In the genomic region with DNA sequence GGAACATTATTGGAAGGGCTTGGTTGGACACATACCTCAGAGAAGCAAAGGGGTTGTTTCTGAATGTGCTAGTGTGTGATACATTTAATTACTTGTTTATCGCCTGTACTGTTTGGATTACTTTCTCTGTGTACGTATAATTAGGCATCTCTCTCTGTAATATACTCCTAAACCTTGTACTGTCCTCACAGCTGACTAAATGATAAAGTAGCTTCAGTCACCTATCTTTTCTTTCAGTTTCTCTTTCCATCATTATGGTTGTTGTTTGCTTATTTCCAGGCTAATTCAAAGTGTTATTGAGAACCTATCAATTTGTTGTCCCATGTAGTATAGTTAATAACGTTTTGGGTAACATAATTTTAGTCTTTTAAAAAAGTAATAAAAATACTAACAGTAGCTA, we compare ENCODE assay signal across 17 cellular contexts. TPM values are rescaled to one million over a fixed set of nuclear protein-coding genes. Genes with fewer than 3 reads are reported as not detected.
A peak's percentile ranks its signal among the peaks of the same experiment; 100 is the strongest.
DNase-seq lines count a peak whose midpoint lies in the region; ATAC-seq and TF ChIP-seq lines count a peak whose summit lies in the region.
"Had no signal": no experiment of that assay in that cellular context is flagged by ENCODE, and none has a peak within 500 bp of the region (broad histone marks: within the 10 kb centered on the region; RNA-seq: fewer than 3 reads in every experiment).

No MANE protein-coding gene starts in this region.

- no peak overlapping the region for H3K4me3 ChIP-seq in CD8-positive, alpha-beta T cell (ENCODE audit: low read depth, low read length)
- H3K4me3 ChIP-seq in endodermal cell (ENCODE audit: low read length), result peak overlapping the region; percentile 43
- H3K4me3 ChIP-seq: uterus had no signal

- no peak overlapping the region for H3K27ac Mint-ChIP-seq in CD8-positive, alpha-beta T cell
- H3K27ac Mint-ChIP-seq in endodermal cell, result peak overlapping the region; percentile 15
- H3K27ac Mint-ChIP-seq: HFFc6 had no signal

- POLR2A ChIA-PET in CD8-positive, alpha-beta T cell (lab: Charles Lee), result no interaction called here

- no peak for TF ChIP-seq CTCF in CD8-positive, alpha-beta T cell (IDR thresholded peaks at IDR 0.05)
- no peak for TF ChIP-seq CTCF in endodermal cell (conservative IDR thresholded peaks at IDR 0.05)

- 94% methylated on average over 2 of the region's 3 CpGs; no CpG with 5 or more reads in 1 of the 2 experiments for WGBS in endodermal cell (ENCODE audit: insufficient coverage in 1 of 2, insufficient read length in 1 of 2), 2 experiments

- H3K9ac ChIP-seq in endodermal cell (ENCODE audit: extremely low read depth, low read length, poor library complexity, severe bottlenecking), result peak overlapping the region; percentile 9

- no peak for DNase-seq in CD8-positive, alpha-beta T cell
- DNase-seq in endodermal cell (no peak), NCI-H2171 (lab: John Stamatoyannopoulos, UW) (no peak), NCI-H2196 (lab: John Stamatoyannopoulos, UW; ENCODE audit: unreplicated experiment) (no peak), NCI-H187 (lab: John Stamatoyannopoulos, UW) (no peak)
- DNase-seq in activated CD8-positive, alpha-beta memory T cell treated with anti-CD3 and anti-CD28 coated beads, Interleukin-2, amount 50 U/mL, for 4 hours, result no peak
- DNase-seq: activated CD4-positive, alpha-beta T cell treated with anti-CD3 and anti-CD28 coated beads for 4 hours; C1 segment of cervical spinal cord; HFFc6; IMR-90; mammary epithelial cell; NCI-H524; stimulated activated naive CD8-positive, alpha-beta T cell treated with anti-CD3 and anti-CD28 coated beads, Interleukin-15, Interleukin-2, amounts not matched to agents 100 U/mL and 50 U/mL, for 24 hours; uterus had no signal

- intact Hi-C loops in CD8-positive, alpha-beta T cell (cut with DNase I, micrococcal nuclease), result no loop called here

- no peak overlapping the region for H3K27ac ChIP-seq in CD8-positive, alpha-beta T cell (ENCODE audit: low read depth, low read length)
- H3K27ac ChIP-seq in endodermal cell (ENCODE audit: low read depth, low read length), result no peak overlapping the region
- H3K27ac ChIP-seq: uterus had no signal

- H3K27me3 Mint-ChIP-seq in CD8-positive, alpha-beta T cell (ENCODE audit: low read depth), result no peaks in the 10 kb centered on the region
- no peaks in the 10 kb centered on the region for H3K27me3 Mint-ChIP-seq in endodermal cell (ENCODE audit: insufficient read depth)
- H3K27me3 Mint-ChIP-seq: brain had no signal

- H3K27me3 ChIP-seq in CD8-positive, alpha-beta T cell (ENCODE audit: insufficient read depth, low read length), result no peaks in the 10 kb centered on the region
- H3K27me3 ChIP-seq in endodermal cell (ENCODE audit: control insufficient read depth, insufficient read depth, low read length, poor library complexity, severe bottlenecking), result no peaks in the 10 kb centered on the region
- H3K27me3 ChIP-seq: uterus had no signal

- peak overlapping the region; percentile 2 for H3K4me3 Mint-ChIP-seq in CD8-positive, alpha-beta T cell
- no peak overlapping the region for H3K4me3 Mint-ChIP-seq in endodermal cell
- H3K4me3 Mint-ChIP-seq: brain, HFFc6 had no signal

- no peaks in the 10 kb centered on the region for H3K36me3 ChIP-seq in CD8-positive, alpha-beta T cell (ENCODE audit: insufficient read depth, low read length)
- peaks cover 34% of the 10 kb centered on the region for H3K36me3 ChIP-seq in endodermal cell (ENCODE audit: control insufficient read depth, insufficient read depth, low read length)
- H3K36me3 ChIP-seq: uterus had no signal

- peaks cover 35% of the 10 kb centered on the region for H3K36me3 Mint-ChIP-seq in CD8-positive, alpha-beta T cell
- peaks cover 24% of the 10 kb centered on the region for H3K36me3 Mint-ChIP-seq in endodermal cell (ENCODE audit: low read depth)

- H3K9me3 ChIP-seq in CD8-positive, alpha-beta T cell (ENCODE audit: low read length), result no peaks in the 10 kb centered on the region
- H3K9me3 ChIP-seq in endodermal cell (ENCODE audit: control insufficient read depth, low read length), result no peaks in the 10 kb centered on the region

- no peak for ATAC-seq in CD8-positive, alpha-beta T cell
- ATAC-seq in GM18867 (IDR thresholded peaks at IDR 0.05; ENCODE audit: unreplicated experiment), result peak; percentile 79
- ATAC-seq in HG02973 (IDR thresholded peaks at IDR 0.05; ENCODE audit: unreplicated experiment), result peak; percentile 52
- ATAC-seq: stimulated activated naive CD8-positive, alpha-beta T cell treated with anti-CD3 and anti-CD28 coated beads, Interleukin-15, Interleukin-2, amounts not matched to agents 100 U/mL and 50 U/mL, for 24 hours had no signal

- peaks cover 21% of the 10 kb centered on the region for H3K4me1 Mint-ChIP-seq in CD8-positive, alpha-beta T cell (ENCODE audit: low read depth)
- peaks cover 28% of the 10 kb centered on the region for H3K4me1 Mint-ChIP-seq in endodermal cell

- CTCF ChIA-PET in CD8-positive, alpha-beta T cell (lab: Charles Lee), result interaction anchor here (1.6 kb wide), 1 partner anchor 103 kb away, joined by 5 read pairs; no protein-coding TSS in a partner anchor

- H3K4me1 ChIP-seq in CD8-positive, alpha-beta T cell (ENCODE audit: insufficient read depth, low read length), result no peaks in the 10 kb centered on the region
- peaks cover 22% of the 10 kb centered on the region for H3K4me1 ChIP-seq in endodermal cell (ENCODE audit: control insufficient read depth, insufficient read depth, low read length)

- H3K9me3 Mint-ChIP-seq in CD8-positive, alpha-beta T cell, result peaks cover 4% of the 10 kb centered on the region
- H3K9me3 Mint-ChIP-seq in endodermal cell, result no peaks in the 10 kb centered on the region
- H3K9me3 Mint-ChIP-seq: HFFc6 had no signal

RNA-seq across cellular contexts. Expression of a gene that starts 34.0 kb away (rescaled TPM):
- 10 to 100 TPM; 55.3 to 57.0 TPM for total RNA-seq in CD8-positive, alpha-beta T cell
- 10 to 100 TPM; 31.3 to 55.4 TPM for total RNA-seq in endodermal cell
- polyA plus RNA-seq in endodermal cell (2013, experiment 1 of 2), result 38.6 TPM
- 30.7 TPM for polyA plus RNA-seq in endodermal cell (2013, experiment 2 of 2)
